Comparison of ENCODE assay signal across 12 cellular contexts in the genomic region with DNA sequence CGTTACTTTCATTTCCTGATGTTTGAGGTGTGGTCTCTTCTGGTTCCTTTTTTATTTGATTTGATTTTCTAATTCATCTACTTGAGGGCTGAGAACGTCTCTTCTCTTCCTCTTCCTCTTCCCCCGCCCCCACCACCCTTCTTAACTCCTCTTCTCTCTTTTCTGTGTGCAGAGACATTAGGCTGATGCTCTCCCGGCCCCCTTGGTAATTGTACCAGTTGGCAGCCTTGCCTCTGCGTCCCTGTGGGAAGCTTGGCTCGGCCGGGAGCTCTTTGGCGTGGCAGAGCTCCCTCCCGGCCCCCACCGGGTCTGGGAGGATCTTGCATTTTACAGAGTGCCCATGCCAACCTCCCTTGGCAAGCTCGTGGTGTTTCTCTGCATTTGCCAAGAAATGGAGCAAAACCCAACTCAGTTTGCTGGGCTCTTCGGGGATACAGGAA. TPM values are rescaled to one million over a fixed set of nuclear protein-coding genes. Genes with fewer than 3 reads are reported as not detected.
A peak's percentile ranks its signal among the peaks of the same experiment; 100 is the strongest.
DNase-seq lines count a peak whose midpoint lies in the region; ATAC-seq and TF ChIP-seq lines count a peak whose summit lies in the region.
"Had no signal": no experiment of that assay in that cellular context is flagged by ENCODE, and none has a peak within 500 bp of the region (broad histone marks: within the 10 kb centered on the region; RNA-seq: fewer than 3 reads in every experiment).

No MANE protein-coding gene starts in this region.

- WGBS in mammary epithelial cell (ENCODE audit: low coverage, missing lambda C conversion rate): 17% methylated on average over 12 of the region's 12 CpGs
- WGBS in mesenchymal stem cell: 87% methylated on average over 11 of the region's 12 CpGs

- in situ Hi-C loops in mammary epithelial cell (cut with MboI; ENCODE audit: low sequenced_read_pairs in 2 of 2): no loop called here

- H3K27me3 Mint-ChIP-seq in activated CD8-positive, alpha-beta memory T cell treated with anti-CD3 and anti-CD28 coated beads, Interleukin-2, amount 10 ng/mL, durations not matched to agents 7 days and 5 days: peaks cover 3% of the 10 kb centered on the region

- H3K4me1 Mint-ChIP-seq in activated CD8-positive, alpha-beta memory T cell treated with anti-CD3 and anti-CD28 coated beads, Interleukin-2, amount 10 ng/mL, durations not matched to agents 7 days and 5 days: peaks cover 9% of the 10 kb centered on the region

- no peak overlapping the region for H3K4me3 Mint-ChIP-seq in activated CD8-positive, alpha-beta memory T cell treated with anti-CD3 and anti-CD28 coated beads, Interleukin-2, amount 10 ng/mL, durations not matched to agents 7 days and 5 days

- no peak overlapping the region for H2BK5ac ChIP-seq in mesenchymal stem cell (ENCODE audit: low read depth, low read length, poor library complexity, severe bottlenecking)

- no peak overlapping the region for H3K27ac Mint-ChIP-seq in activated CD8-positive, alpha-beta memory T cell treated with anti-CD3 and anti-CD28 coated beads, Interleukin-2, amount 10 ng/mL, durations not matched to agents 7 days and 5 days

- H3K9ac ChIP-seq in mammary epithelial cell (ENCODE audit: insufficient read depth, low read length): no peak overlapping the region
- no peak overlapping the region for H3K9ac ChIP-seq in mesenchymal stem cell (ENCODE audit: low read length)

- H3K9me3 ChIP-seq in mammary epithelial cell (replicated peaks; ENCODE audit: insufficient read depth, low read length) (no peaks in the 10 kb centered on the region), mesenchymal stem cell (ENCODE audit: control insufficient read depth, low read length) (no peaks in the 10 kb centered on the region), upper lobe of right lung (no peaks in the 10 kb centered on the region)

- H2AK5ac ChIP-seq in mesenchymal stem cell (ENCODE audit: low read length, severe bottlenecking): no peak overlapping the region

- peaks cover 3% of the 10 kb centered on the region for H3K79me2 ChIP-seq in mammary epithelial cell (ENCODE audit: insufficient read depth, low read length)

- no peak overlapping the region for H3K23ac ChIP-seq in mesenchymal stem cell (ENCODE audit: low read length in 2 of 2)

- BruUV-seq in mammary epithelial cell (replicated peaks; lab: Mats Ljungman, UMichigan): no TSS peak

- CTCF ChIA-PET in activated CD8-positive, alpha-beta memory T cell treated with anti-CD3 and anti-CD28 coated beads, Interleukin-2, amount 10 ng/mL, durations not matched to agents 7 days and 5 days (lab: Charles Lee): no interaction called here
- CTCF ChIA-PET in mammary epithelial cell (lab: Charles Lee; ENCODE audit: low non-redundant PET): no interaction called here

- no peak overlapping the region for H4K91ac ChIP-seq in mesenchymal stem cell (ENCODE audit: low read length)

- H3K9me3 Mint-ChIP-seq in activated CD8-positive, alpha-beta memory T cell treated with anti-CD3 and anti-CD28 coated beads, Interleukin-2, amount 10 ng/mL, durations not matched to agents 7 days and 5 days (ENCODE audit: low read depth): peaks cover 2% of the 10 kb centered on the region

- no peaks in the 10 kb centered on the region for H4K20me1 ChIP-seq in mammary epithelial cell (ENCODE audit: insufficient read depth, low read length)

- H3K27ac ChIP-seq in mammary epithelial cell (ENCODE audit: insufficient read depth, low read depth, low read length) (no peak overlapping the region), mesenchymal stem cell (ENCODE audit: low read length, poor library complexity, severe bottlenecking) (no peak overlapping the region), upper lobe of right lung (no peak overlapping the region)

- H3K14ac ChIP-seq in mesenchymal stem cell (ENCODE audit: low read length in 2 of 2): no peak overlapping the region

- dilution Hi-C loops in mammary epithelial cell (cut with HindIII; ENCODE audit: low sequenced_read_pairs): no loop called here

- TF ChIP-seq POLR2A in erythroblast (IDR thresholded peaks at IDR 0.05; ENCODE audit: low read length): no peak

- H3K4ac ChIP-seq in mesenchymal stem cell (ENCODE audit: low read depth in 1 of 2, low read length in 2 of 2): no peak overlapping the region

- no peak for ATAC-seq in activated CD8-positive, alpha-beta memory T cell treated with anti-CD3 and anti-CD28 coated beads, Interleukin-2, amount 10 ng/mL, durations not matched to agents 7 days and 5 days
- no peak for ATAC-seq in upper lobe of right lung
- ATAC-seq in GM21381 (IDR thresholded peaks at IDR 0.05; ENCODE audit: unreplicated experiment): no peak

- no peak overlapping the region for H2BK120ac ChIP-seq in mesenchymal stem cell (ENCODE audit: low read depth, low read length)

- DNase-seq in activated CD8-positive, alpha-beta memory T cell treated with anti-CD3 and anti-CD28 coated beads, Interleukin-2, amount 50 U/mL, for 48 hours: peak; percentile 3
- no peak for DNase-seq in activated CD8-positive, alpha-beta memory T cell treated with anti-CD3 and anti-CD28 coated beads, Interleukin-2, amount 10 ng/mL, durations not matched to agents 7 days and 5 days
- DNase-seq in mammary epithelial cell (no peak), mesenchymal stem cell (no peak), upper lobe of right lung (peak; percentile 63), NCI-H748 (lab: John Stamatoyannopoulos, UW; ENCODE audit: unreplicated experiment) (no peak), erythroblast (lab: John Stamatoyannopoulos, UW) (no peak)
- DNase-seq: activated naive CD4-positive, alpha-beta T cell; NCI-H524 treated with DMSO at 0.1 percent for 48 hours; T1000 had no signal

- intact Hi-C loops in mammary epithelial cell (cut with micrococcal nuclease) (no loop called here), upper lobe of right lung (cut with DNase I) (no loop called here)

- H3K36me3 ChIP-seq in mammary epithelial cell (ENCODE audit: insufficient read depth, low read length) (no peaks in the 10 kb centered on the region), mesenchymal stem cell (ENCODE audit: control insufficient read depth in 1 of 2, insufficient read depth in 2 of 2, low read depth in 1 of 2, low read length in 2 of 2) (no peaks in the 10 kb centered on the region), upper lobe of right lung (no peaks in the 10 kb centered on the region)

- H3K79me1 ChIP-seq in mesenchymal stem cell (replicated peaks; ENCODE audit: low read length, poor library complexity, severe bottlenecking): peaks cover 6% of the 10 kb centered on the region

- H3K18ac ChIP-seq in mesenchymal stem cell (ENCODE audit: low read depth in 1 of 2, low read length in 2 of 2): no peak overlapping the region

- no peak overlapping the region for H4K8ac ChIP-seq in mesenchymal stem cell (ENCODE audit: low read length)

- peak overlapping the region; percentile 1 for H3K4me2 ChIP-seq in mammary epithelial cell (ENCODE audit: insufficient read depth, low read depth, low read length)
- no peak overlapping the region for H3K4me2 ChIP-seq in mesenchymal stem cell (ENCODE audit: low read length, poor library complexity, severe bottlenecking)

- H2AFZ ChIP-seq in mammary epithelial cell (ENCODE audit: low read depth, low read length) (peak overlapping the region; percentile 51), mesenchymal stem cell (ENCODE audit: low read depth, low read length) (no peak overlapping the region)

- H3K27me3 ChIP-seq in mammary epithelial cell (ENCODE audit: insufficient read depth, low read length) (no peaks in the 10 kb centered on the region), mesenchymal stem cell (ENCODE audit: control insufficient read depth in 1 of 2, insufficient read depth in 1 of 2, low read length in 2 of 2) (peaks cover 0 to 28% of the 10 kb centered on the region in 2 experiments), upper lobe of right lung (no peaks in the 10 kb centered on the region)

- no peaks in the 10 kb centered on the region for H3K36me3 Mint-ChIP-seq in activated CD8-positive, alpha-beta memory T cell treated with anti-CD3 and anti-CD28 coated beads, Interleukin-2, amount 10 ng/mL, durations not matched to agents 7 days and 5 days

- TF ChIP-seq CTCF in mammary epithelial cell (conservative IDR thresholded peaks at IDR 0.05 in 1 of 2, IDR thresholded peaks at IDR 0.05 in 1 of 2; ENCODE audit: extremely low read depth in 1 of 2, insufficient read depth in 1 of 2, low read depth in 1 of 2, low read length in 2 of 2) (no peak), upper lobe of right lung (IDR thresholded peaks at IDR 0.05) (no peak)

- H3K4me3 ChIP-seq in mammary epithelial cell (replicated peaks in 1 of 3; ENCODE audit: insufficient read depth in 1 of 3, low read depth in 2 of 3, low read length in 3 of 3) (no peak overlapping the region), mesenchymal stem cell (ENCODE audit: insufficient read depth in 1 of 2, low read depth in 1 of 2, low read length in 2 of 2) (no peak overlapping the region), upper lobe of right lung (no peak overlapping the region)

- H3K4me1 ChIP-seq in mammary epithelial cell (ENCODE audit: insufficient read depth, low read length) (peaks cover 12% of the 10 kb centered on the region), mesenchymal stem cell (ENCODE audit: control insufficient read depth, insufficient read depth, low read depth, low read length) (peaks cover 23% of the 10 kb centered on the region), upper lobe of right lung (no peaks in the 10 kb centered on the region)

- no peak overlapping the region for H2BK12ac ChIP-seq in mesenchymal stem cell (ENCODE audit: low read length in 2 of 2)

- peak overlapping the region; percentile 26 for H2BK15ac ChIP-seq in mesenchymal stem cell (ENCODE audit: low read depth, poor library complexity, severe bottlenecking)

RNA-seq across cellular contexts. Expression of gene CRYAA, which starts 19.9 kb away (rescaled TPM):
- not detected for total RNA-seq in activated CD8-positive, alpha-beta memory T cell treated with anti-CD3 and anti-CD28 coated beads, Interleukin-2, amount 10 ng/mL, durations not matched to agents 7 days and 5 days
- total RNA-seq in mammary epithelial cell (not detected), upper lobe of right lung (not detected)
- not detected for polyA plus RNA-seq in mammary epithelial cell
- polyA minus RNA-seq in mammary epithelial cell: not detected
- polyA plus RNA-seq in mesenchymal stem cell (2013, experiment 1 of 2): not detected
- polyA plus RNA-seq in mesenchymal stem cell (2013, experiment 2 of 2): not detected
- total RNA-seq: HT1080 had no signal

Comparison
In these comparisons a context has a peak if more than half of its experiments do, and no peak if none do; other contexts are left out.
1. DNase-seq: peak in activated CD8-positive, alpha-beta memory T cell treated with anti-CD3 and anti-CD28 coated beads, Interleukin-2, amount 50 U/mL, for 48 hours (single experiment) and upper lobe of right lung (single experiment); none in activated CD8-positive, alpha-beta memory T cell treated with anti-CD3 and anti-CD28 coated beads, Interleukin-2, amount 10 ng/mL, durations not matched to agents 7 days and 5 days (single experiment), mammary epithelial cell (single experiment), mesenchymal stem cell (single experiment), NCI-H748 (single experiment) and erythroblast (0 of 2).